ENCODE assay signal across 1 cellular context in the genomic region with DNA sequence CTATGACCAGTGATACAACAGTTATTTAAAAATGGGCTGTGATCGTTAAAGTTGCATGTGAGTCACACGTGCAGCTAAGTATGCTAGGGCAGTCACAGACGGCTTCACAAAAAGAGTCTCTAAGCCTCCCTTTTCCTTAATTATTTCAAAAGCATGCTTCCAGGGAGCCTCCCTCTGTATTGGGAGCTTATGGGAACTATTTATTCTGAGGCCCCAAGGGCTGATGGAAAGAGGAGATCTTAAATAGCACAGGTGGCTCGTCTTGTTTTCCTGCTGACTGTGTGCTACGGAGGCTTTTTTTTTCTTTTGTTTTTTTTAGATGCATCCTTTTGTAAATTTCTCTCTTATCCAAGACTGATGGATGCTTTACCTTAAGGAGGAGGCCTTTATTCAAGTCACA.
TF ChIP-seq lines count a peak whose summit lies in the region.

No MANE protein-coding gene starts in this region.

TF ChIP-seq in K562, 482 proteins besides CTCF, POLR2A, EP300 and RAD21 (continued from another document):
- TF ChIP-seq ZBTB9 (CRISPR knock-in tag; IDR thresholded peaks at IDR 0.05) (no peak), RBM39 (optimal IDR thresholded peaks at IDR 0.05; ENCODE audit: low read depth, low read length) (no peak), TSC22D4 (tag; IDR thresholded peaks at IDR 0.05) (no peak), MBD2 (IDR thresholded peaks at IDR 0.05; ENCODE audit: borderline replicate concordance, low read depth) (no peak), ZNF830 (CRISPR knock-in tag; IDR thresholded peaks at IDR 0.05) (no peak), BHLHE40 (IDR thresholded peaks at IDR 0.05; ENCODE audit: low read length) (peak; percentile 49), ZNF175 (CRISPR knock-in tag; IDR thresholded peaks at IDR 0.05; ENCODE audit: low read depth) (no peak), TCF7L2 (IDR thresholded peaks at IDR 0.05; ENCODE audit: low read depth, low read length) (no peak), ZNF24 (IDR thresholded peaks at IDR 0.05) (no peak), SRSF3 (IDR thresholded peaks at IDR 0.05; ENCODE audit: insufficient read depth, low read length) (no peak), RBBP5 (IDR thresholded peaks at IDR 0.05; ENCODE audit: borderline replicate concordance, insufficient read depth, low read length, poor library complexity, severe bottlenecking) (no peak)
- TF ChIP-seq, protein P1, sequence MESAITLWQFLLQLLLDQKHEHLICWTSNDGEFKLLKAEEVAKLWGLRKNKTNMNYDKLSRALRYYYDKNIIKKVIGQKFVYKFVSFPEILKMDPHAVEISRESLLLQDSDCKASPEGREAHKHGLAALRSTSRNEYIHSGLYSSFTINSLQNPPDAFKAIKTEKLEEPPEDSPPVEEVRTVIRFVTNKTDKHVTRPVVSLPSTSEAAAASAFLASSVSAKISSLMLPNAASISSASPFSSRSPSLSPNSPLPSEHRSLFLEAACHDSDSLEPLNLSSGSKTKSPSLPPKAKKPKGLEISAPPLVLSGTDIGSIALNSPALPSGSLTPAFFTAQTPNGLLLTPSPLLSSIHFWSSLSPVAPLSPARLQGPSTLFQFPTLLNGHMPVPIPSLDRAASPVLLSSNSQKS (CRISPR knock-in tag; IDR thresholded peaks at IDR 0.05), result no peak
- TF ChIP-seq, protein P2, sequence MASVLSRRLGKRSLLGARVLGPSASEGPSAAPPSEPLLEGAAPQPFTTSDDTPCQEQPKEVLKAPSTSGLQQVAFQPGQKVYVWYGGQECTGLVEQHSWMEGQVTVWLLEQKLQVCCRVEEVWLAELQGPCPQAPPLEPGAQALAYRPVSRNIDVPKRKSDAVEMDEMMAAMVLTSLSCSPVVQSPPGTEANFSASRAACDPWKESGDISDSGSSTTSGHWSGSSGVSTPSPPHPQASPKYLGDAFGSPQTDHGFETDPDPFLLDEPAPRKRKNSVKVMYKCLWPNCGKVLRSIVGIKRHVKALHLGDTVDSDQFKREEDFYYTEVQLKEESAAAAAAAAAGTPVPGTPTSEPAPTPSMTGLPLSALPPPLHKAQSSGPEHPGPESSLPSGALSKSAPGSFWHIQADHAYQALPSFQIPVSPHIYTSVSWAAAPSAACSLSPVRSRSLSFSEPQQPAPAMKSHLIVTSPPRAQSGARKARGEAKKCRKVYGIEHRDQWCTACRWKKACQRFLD (CRISPR knock-in tag; IDR thresholded peaks at IDR 0.05), result 0 out of 2 replicates have a peak, but pooled peaks have one; percentile 16
- TF ChIP-seq, protein P3, sequence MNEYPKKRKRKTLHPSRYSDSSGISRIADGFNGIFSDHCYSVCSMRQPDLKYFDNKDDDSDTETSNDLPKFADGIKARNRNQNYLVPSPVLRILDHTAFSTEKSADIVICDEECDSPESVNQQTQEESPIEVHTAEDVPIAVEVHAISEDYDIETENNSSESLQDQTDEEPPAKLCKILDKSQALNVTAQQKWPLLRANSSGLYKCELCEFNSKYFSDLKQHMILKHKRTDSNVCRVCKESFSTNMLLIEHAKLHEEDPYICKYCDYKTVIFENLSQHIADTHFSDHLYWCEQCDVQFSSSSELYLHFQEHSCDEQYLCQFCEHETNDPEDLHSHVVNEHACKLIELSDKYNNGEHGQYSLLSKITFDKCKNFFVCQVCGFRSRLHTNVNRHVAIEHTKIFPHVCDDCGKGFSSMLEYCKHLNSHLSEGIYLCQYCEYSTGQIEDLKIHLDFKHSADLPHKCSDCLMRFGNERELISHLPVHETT (CRISPR knock-in tag; conservative IDR thresholded peaks at IDR 0.05 in 1 of 2, IDR thresholded peaks at IDR 0.05 in 1 of 2), result no peak
TF ChIP-seq in K562: peak in this region for 3.
